Comparison of ENCODE assay signal across 1 cellular context in the genomic region with DNA sequence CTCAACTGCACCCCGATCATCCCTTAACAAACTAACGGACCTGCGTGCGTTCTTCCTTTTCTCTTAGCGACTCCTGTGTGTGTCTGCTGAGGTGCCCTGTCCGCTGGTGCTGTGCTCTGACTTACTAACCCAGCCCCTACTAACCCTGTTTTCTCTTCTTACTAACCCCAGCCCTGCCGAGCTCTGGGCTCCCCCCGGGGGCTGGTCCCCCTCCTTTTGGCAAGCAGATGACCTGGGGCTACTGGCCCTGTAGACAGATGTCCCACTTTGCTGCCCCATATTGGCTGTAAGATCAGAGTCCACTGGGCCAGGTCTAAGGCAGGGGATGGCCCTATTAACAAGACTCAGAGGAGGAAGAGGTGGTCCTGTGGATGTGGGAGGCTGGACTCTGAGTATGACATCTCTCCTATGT.
TF ChIP-seq lines count a peak whose summit lies in the region.

No MANE protein-coding gene starts in this region.

TF ChIP-seq in GM23338, 12 proteins besides CTCF, POLR2A, EP300 and RAD21 (continued from another document):
- TF ChIP-seq, protein P1, sequence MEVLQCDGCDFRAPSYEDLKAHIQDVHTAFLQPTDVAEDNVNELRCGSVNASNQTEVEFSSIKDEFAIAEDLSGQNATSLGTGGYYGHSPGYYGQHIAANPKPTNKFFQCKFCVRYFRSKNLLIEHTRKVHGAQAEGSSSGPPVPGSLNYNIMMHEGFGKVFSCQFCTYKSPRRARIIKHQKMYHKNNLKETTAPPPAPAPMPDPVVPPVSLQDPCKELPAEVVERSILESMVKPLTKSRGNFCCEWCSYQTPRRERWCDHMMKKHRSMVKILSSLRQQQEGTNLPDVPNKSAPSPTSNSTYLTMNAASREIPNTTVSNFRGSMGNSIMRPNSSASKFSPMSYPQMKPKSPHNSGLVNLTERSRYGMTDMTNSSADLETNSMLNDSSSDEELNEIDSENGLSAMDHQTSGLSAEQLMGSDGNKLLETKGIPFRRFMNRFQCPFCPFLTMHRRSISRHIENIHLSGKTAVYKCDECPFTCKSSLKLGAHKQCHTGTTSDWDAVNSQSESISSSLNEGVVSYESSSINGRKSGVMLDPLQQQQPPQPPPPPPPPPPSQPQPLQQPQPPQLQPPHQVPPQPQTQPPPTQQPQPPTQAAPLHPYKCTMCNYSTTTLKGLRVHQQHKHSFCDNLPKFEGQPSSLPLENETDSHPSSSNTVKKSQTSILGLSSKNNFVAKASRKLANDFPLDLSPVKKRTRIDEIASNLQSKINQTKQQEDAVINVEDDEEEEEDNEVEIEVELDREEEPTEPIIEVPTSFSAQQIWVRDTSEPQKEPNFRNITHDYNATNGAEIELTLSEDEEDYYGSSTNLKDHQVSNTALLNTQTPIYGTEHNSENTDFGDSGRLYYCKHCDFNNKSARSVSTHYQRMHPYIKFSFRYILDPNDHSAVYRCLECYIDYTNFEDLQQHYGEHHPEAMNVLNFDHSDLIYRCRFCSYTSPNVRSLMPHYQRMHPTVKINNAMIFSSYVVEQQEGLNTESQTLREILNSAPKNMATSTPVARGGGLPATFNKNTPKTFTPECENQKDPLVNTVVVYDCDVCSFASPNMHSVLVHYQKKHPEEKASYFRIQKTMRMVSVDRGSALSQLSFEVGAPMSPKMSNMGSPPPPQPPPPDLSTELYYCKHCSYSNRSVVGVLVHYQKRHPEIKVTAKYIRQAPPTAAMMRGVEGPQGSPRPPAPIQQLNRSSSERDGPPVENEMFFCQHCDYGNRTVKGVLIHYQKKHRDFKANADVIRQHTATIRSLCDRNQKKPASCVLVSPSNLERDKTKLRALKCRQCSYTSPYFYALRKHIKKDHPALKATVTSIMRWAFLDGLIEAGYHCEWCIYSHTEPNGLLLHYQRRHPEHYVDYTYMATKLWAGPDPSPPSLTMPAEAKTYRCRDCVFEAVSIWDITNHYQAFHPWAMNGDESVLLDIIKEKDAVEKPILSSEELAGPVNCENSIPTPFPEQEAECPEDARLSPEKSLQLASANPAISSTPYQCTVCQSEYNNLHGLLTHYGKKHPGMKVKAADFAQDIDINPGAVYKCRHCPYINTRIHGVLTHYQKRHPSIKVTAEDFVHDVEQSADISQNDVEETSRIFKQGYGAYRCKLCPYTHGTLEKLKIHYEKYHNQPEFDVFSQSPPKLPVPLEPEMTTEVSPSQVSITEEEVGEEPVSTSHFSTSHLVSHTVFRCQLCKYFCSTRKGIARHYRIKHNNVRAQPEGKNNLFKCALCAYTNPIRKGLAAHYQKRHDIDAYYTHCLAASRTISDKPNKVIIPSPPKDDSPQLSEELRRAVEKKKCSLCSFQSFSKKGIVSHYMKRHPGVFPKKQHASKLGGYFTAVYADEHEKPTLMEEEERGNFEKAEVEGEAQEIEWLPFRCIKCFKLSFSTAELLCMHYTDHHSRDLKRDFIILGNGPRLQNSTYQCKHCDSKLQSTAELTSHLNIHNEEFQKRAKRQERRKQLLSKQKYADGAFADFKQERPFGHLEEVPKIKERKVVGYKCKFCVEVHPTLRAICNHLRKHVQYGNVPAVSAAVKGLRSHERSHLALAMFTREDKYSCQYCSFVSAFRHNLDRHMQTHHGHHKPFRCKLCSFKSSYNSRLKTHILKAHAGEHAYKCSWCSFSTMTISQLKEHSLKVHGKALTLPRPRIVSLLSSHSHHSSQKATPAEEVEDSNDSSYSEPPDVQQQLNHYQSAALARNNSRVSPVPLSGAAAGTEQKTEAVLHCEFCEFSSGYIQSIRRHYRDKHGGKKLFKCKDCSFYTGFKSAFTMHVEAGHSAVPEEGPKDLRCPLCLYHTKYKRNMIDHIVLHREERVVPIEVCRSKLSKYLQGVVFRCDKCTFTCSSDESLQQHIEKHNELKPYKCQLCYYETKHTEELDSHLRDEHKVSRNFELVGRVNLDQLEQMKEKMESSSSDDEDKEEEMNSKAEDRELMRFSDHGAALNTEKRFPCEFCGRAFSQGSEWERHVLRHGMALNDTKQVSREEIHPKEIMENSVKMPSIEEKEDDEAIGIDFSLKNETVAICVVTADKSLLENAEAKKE (CRISPR knock-in tag; IDR thresholded peaks at IDR 0.05), result no peak
- TF ChIP-seq EZH2 (IDR thresholded peaks at IDR 0.05; ENCODE audit: low read depth, unreplicated experiment) (no peak), JUNB (IDR thresholded peaks at IDR 0.05; ENCODE audit: unreplicated experiment) (no peak), EZH2phosphoT487 (IDR thresholded peaks at IDR 0.05; ENCODE audit: unreplicated experiment) (no peak), ZNF114 (CRISPR knock-in tag; IDR thresholded peaks at IDR 0.05) (no peak), POLR2AphosphoS5 (IDR thresholded peaks at IDR 0.05; ENCODE audit: low read depth) (no peak; the same call in 1 of the 2 replicates), STAT1 (IDR thresholded peaks at IDR 0.05; ENCODE audit: unreplicated experiment) (no peak), ZNF331 (CRISPR knock-in tag; IDR thresholded peaks at IDR 0.05; ENCODE audit: low read depth) (no peak)
- TF ChIP-seq, protein P2, sequence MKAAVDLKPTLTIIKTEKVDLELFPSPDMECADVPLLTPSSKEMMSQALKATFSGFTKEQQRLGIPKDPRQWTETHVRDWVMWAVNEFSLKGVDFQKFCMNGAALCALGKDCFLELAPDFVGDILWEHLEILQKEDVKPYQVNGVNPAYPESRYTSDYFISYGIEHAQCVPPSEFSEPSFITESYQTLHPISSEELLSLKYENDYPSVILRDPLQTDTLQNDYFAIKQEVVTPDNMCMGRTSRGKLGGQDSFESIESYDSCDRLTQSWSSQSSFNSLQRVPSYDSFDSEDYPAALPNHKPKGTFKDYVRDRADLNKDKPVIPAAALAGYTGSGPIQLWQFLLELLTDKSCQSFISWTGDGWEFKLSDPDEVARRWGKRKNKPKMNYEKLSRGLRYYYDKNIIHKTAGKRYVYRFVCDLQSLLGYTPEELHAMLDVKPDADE (IDR thresholded peaks at IDR 0.05), result no peak
